Comparison of ENCODE assay signal across 21 cellular contexts in the genomic region with DNA sequence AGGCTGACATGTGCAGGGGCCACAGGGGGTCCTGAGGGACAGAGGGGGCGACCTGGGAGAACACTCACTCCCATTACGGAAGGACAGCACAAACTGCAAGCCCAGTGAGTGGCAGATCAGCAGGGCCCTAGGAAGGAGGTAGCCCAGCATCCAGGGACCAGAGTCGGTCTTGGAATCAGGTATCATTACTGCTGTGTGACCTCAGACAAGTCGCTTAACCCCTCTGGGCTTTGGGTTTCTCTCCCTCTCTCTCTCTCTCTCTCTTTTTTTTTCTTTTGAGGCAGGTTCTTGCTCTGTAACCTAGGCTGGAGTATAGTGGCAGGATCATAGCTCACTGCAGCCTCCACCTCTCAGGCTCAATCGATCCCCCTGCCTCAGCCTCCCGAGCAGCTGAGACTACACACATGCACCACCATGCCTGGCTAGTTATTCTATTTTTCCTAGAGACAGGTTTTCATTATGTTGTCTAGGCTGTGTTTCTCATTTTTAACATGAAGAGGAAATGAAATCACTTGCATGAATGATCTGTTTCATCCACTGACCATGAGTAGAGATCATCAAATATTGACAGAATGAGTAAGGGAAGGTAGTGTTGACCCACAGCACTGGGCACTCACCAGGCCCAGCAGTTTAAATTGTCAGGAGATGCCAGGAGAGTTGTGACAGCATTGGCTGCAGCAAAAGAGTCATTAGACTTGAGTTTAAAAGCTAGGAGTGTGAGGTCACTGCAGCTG. TPM values are rescaled to one million over a fixed set of nuclear protein-coding genes. Genes with fewer than 3 reads are reported as not detected.
DNase-seq lines count a peak whose midpoint lies in the region; ATAC-seq and TF ChIP-seq lines count a peak whose summit lies in the region.
"Had no signal": no experiment of that assay in that cellular context is flagged by ENCODE, and none has a peak within 500 bp of the region (broad histone marks: within the 10 kb centered on the region; RNA-seq: fewer than 3 reads in every experiment).

No MANE protein-coding gene starts in this region.

- H3K4me1 Mint-ChIP-seq in activated naive CD4-positive, alpha-beta T cell treated with anti-CD3 and anti-CD28 coated beads, Interleukin-2, amount 50 U/mL, for 24 hours: peaks cover 23% of the 10 kb centered on the region
- H3K4me1 Mint-ChIP-seq in activated naive CD4-positive, alpha-beta T cell treated with anti-CD3 and anti-CD28 coated beads for 36 hours (ENCODE audit: low read depth): peaks cover 14% of the 10 kb centered on the region
- H3K4me1 Mint-ChIP-seq in type B pancreatic cell (ENCODE audit: unreplicated experiment) (no peaks in the 10 kb centered on the region), osteocyte (ENCODE audit: unreplicated experiment) (no peaks in the 10 kb centered on the region)

- peaks cover 3% of the 10 kb centered on the region; the same call in 1 of the 2 replicates for H3K4me1 ChIP-seq in Panc1 (ENCODE audit: control insufficient read depth, insufficient read depth, low read length)
- H3K4me1 ChIP-seq: HAP-1, uterus had no signal

- DNase-seq in activated naive CD4-positive, alpha-beta T cell treated with anti-CD3 and anti-CD28 coated beads for 36 hours: no peak
- DNase-seq in Panc1 (ENCODE audit: low read depth, low spot score) (peak; percentile 94), kidney tubule cell (ENCODE audit: low spot score) (peak; percentile 92), type B pancreatic cell (ENCODE audit: extremely low spot score, unreplicated experiment) (no peak), osteocyte (ENCODE audit: extremely low spot score, unreplicated experiment) (no peak), hippocampal formation (lab: John Stamatoyannopoulos, UW) (no peak)
- no peak for DNase-seq in stimulated activated naive CD8-positive, alpha-beta T cell treated with anti-CD3 and anti-CD28 coated beads, Interleukin-15, Interleukin-2, amounts not matched to agents 100 U/mL and 50 U/mL, for 24 hours
- DNase-seq: activated CD4-positive, alpha-beta memory T cell treated with anti-CD3 and anti-CD28 coated beads for 36 hours; activated T-cell treated with anti-CD3 and anti-CD28 coated beads, Interleukin-2, amount 50 U/mL, for 72 hours; COR-L47; immature natural killer cell; midbrain; OCI-M1; stimulated activated naive CD4-positive, alpha-beta T cell treated with Interleukin-2 at 50 U/mL for 16 hours; SW 1271; uterus had no signal

- no peak overlapping the region for H3K4me3 Mint-ChIP-seq in activated naive CD4-positive, alpha-beta T cell treated with anti-CD3 and anti-CD28 coated beads, Interleukin-2, amount 50 U/mL, for 24 hours
- H3K4me3 Mint-ChIP-seq in activated naive CD4-positive, alpha-beta T cell treated with anti-CD3 and anti-CD28 coated beads for 36 hours: no peak overlapping the region
- H3K4me3 Mint-ChIP-seq in type B pancreatic cell (no peak overlapping the region), osteocyte (ENCODE audit: unreplicated experiment) (no peak overlapping the region)
- H3K4me3 Mint-ChIP-seq: activated CD4-positive, alpha-beta memory T cell treated with anti-CD3 and anti-CD28 coated beads for 36 hours; activated T-cell treated with anti-CD3 and anti-CD28 coated beads, Interleukin-2, amount 50 U/mL, for 72 hours; immature natural killer cell had no signal

- in situ Hi-C loops in Panc1 (cut with HindIII; ENCODE audit: low pct_unique_long_range_greater_than_20kb, low sequenced_read_pairs): no loop called here

- CTCF ChIA-PET in activated naive CD4-positive, alpha-beta T cell treated with anti-CD3 and anti-CD28 coated beads for 36 hours (lab: Charles Lee): no interaction called here
- CTCF ChIA-PET in Panc1 (lab: Charles Lee): interaction anchor here (0.7 kb wide), 1 partner anchor 127 kb away, joined by 8 read pairs; no protein-coding TSS in a partner anchor

- H3K4me3 ChIP-seq in Panc1 (ENCODE audit: low read depth in 2 of 2, low read length in 2 of 2): no peak overlapping the region
- H3K4me3 ChIP-seq: HAP-1, smooth muscle cell, uterus had no signal

- BruUV-seq in Panc1 (replicated peaks; lab: Mats Ljungman, UMichigan): no TSS peak

- peaks cover 11% of the 10 kb centered on the region for H3K9me3 Mint-ChIP-seq in activated naive CD4-positive, alpha-beta T cell treated with anti-CD3 and anti-CD28 coated beads, Interleukin-2, amount 50 U/mL, for 24 hours
- peaks cover 14% of the 10 kb centered on the region for H3K9me3 Mint-ChIP-seq in activated naive CD4-positive, alpha-beta T cell treated with anti-CD3 and anti-CD28 coated beads for 36 hours
- H3K9me3 Mint-ChIP-seq in type B pancreatic cell (peaks cover 4% of the 10 kb centered on the region), osteocyte (ENCODE audit: unreplicated experiment) (peaks cover 10% of the 10 kb centered on the region)

- no peaks in the 10 kb centered on the region for H3K27me3 Mint-ChIP-seq in activated naive CD4-positive, alpha-beta T cell treated with anti-CD3 and anti-CD28 coated beads, Interleukin-2, amount 50 U/mL, for 24 hours
- no peaks in the 10 kb centered on the region for H3K27me3 Mint-ChIP-seq in activated naive CD4-positive, alpha-beta T cell treated with anti-CD3 and anti-CD28 coated beads for 36 hours (ENCODE audit: low read depth)
- H3K27me3 Mint-ChIP-seq in type B pancreatic cell (peaks cover 19% of the 10 kb centered on the region), osteocyte (ENCODE audit: unreplicated experiment) (no peaks in the 10 kb centered on the region)
- H3K27me3 Mint-ChIP-seq: activated CD4-positive, alpha-beta memory T cell treated with anti-CD3 and anti-CD28 coated beads for 36 hours had no signal

- H3K36me3 Mint-ChIP-seq in activated naive CD4-positive, alpha-beta T cell treated with anti-CD3 and anti-CD28 coated beads, Interleukin-2, amount 50 U/mL, for 24 hours: peaks cover 18% of the 10 kb centered on the region
- H3K36me3 Mint-ChIP-seq in activated naive CD4-positive, alpha-beta T cell treated with anti-CD3 and anti-CD28 coated beads for 36 hours (ENCODE audit: low read depth): peaks cover 27% of the 10 kb centered on the region
- peaks cover 10% of the 10 kb centered on the region for H3K36me3 Mint-ChIP-seq in type B pancreatic cell
- H3K36me3 Mint-ChIP-seq in osteocyte (ENCODE audit: unreplicated experiment): peaks cover 7% of the 10 kb centered on the region

- ATAC-seq in Panc1: peak; percentile 90
- no peak for ATAC-seq in stimulated activated naive CD8-positive, alpha-beta T cell treated with anti-CD3 and anti-CD28 coated beads, Interleukin-15, Interleukin-2, amounts not matched to agents 100 U/mL and 50 U/mL, for 24 hours
- ATAC-seq: activated T-cell treated with anti-CD3 and anti-CD28 coated beads, Interleukin-2, amount 50 U/mL, for 72 hours had no signal

- H3K36me3 ChIP-seq in Panc1 (ENCODE audit: control insufficient read depth, insufficient read depth, low read length): no peaks in the 10 kb centered on the region
- H3K36me3 ChIP-seq: HAP-1, uterus had no signal

- TF ChIP-seq CTCF in Panc1 (IDR thresholded peaks at IDR 0.05) (no peak), type B pancreatic cell (conservative IDR thresholded peaks at IDR 0.05) (no peak), osteocyte (IDR thresholded peaks at IDR 0.05) (no peak)

- no peak overlapping the region for H3K27ac ChIP-seq in Panc1 (ENCODE audit: low read length)
- H3K27ac ChIP-seq: uterus had no signal

- POLR2A ChIA-PET in Panc1 (lab: Charles Lee): no interaction called here

- H3K27me3 ChIP-seq in Panc1 (ENCODE audit: control insufficient read depth, insufficient read depth, low read length): no peaks in the 10 kb centered on the region
- H3K27me3 ChIP-seq: uterus had no signal

- intact Hi-C loops in activated naive CD4-positive, alpha-beta T cell treated with anti-CD3 and anti-CD28 coated beads for 36 hours (cut with micrococcal nuclease): no loop called here
- intact Hi-C loops in Panc1 (cut with micrococcal nuclease; ENCODE audit: unreplicated experiment): no loop called here

- peaks cover 10% of the 10 kb centered on the region; the same call in 1 of the 2 replicates for H3K9me3 ChIP-seq in Panc1 (ENCODE audit: control insufficient read depth, insufficient read depth, low read depth, low read length)
- H3K9me3 ChIP-seq: HAP-1 had no signal

- H3K27ac Mint-ChIP-seq in activated naive CD4-positive, alpha-beta T cell treated with anti-CD3 and anti-CD28 coated beads, Interleukin-2, amount 50 U/mL, for 24 hours: peak overlapping the region; percentile 3
- H3K27ac Mint-ChIP-seq in activated naive CD4-positive, alpha-beta T cell treated with anti-CD3 and anti-CD28 coated beads for 36 hours: no peak overlapping the region
- H3K27ac Mint-ChIP-seq in type B pancreatic cell (peak overlapping the region; percentile 20), osteocyte (ENCODE audit: unreplicated experiment) (no peak overlapping the region)
- H3K27ac Mint-ChIP-seq: activated CD4-positive, alpha-beta memory T cell treated with anti-CD3 and anti-CD28 coated beads for 36 hours; activated T-cell treated with anti-CD3 and anti-CD28 coated beads, Interleukin-2, amount 50 U/mL, for 72 hours had no signal

RNA-seq across cellular contexts. Expression of a gene that starts 49.4 kb away (rescaled TPM):
- total RNA-seq in activated naive CD4-positive, alpha-beta T cell treated with anti-CD3 and anti-CD28 coated beads for 36 hours: 100 to 1,000 TPM; 293 to 307 TPM
- total RNA-seq in Panc1 (2021; ENCODE audit: unreplicated experiment) (237 TPM), type B pancreatic cell (ENCODE audit: low replicate concordance) (74.2 and 124 TPM in 2 replicates), osteocyte (84.4 and 97.0 TPM in 2 replicates)
- 189 TPM for polyA plus RNA-seq in Panc1 (2012; ENCODE audit: insufficient read length)

RNA-seq across cellular contexts. Expression of a gene that starts 55.6 kb away (rescaled TPM):
- under 1 TPM; 0.62 to 0.99 TPM for total RNA-seq in activated naive CD4-positive, alpha-beta T cell treated with anti-CD3 and anti-CD28 coated beads for 36 hours
- 2.7 TPM for total RNA-seq in Panc1 (2021; ENCODE audit: unreplicated experiment)
- 4.1 TPM for polyA plus RNA-seq in Panc1 (2012; ENCODE audit: insufficient read length)
- total RNA-seq in type B pancreatic cell (ENCODE audit: low replicate concordance): 0.19 TPM in 1 of 2 replicates, not detected in the other
- total RNA-seq in osteocyte: not detected in 2 replicates
- total RNA-seq: cerebellum, frontal cortex, smooth muscle cell, uterus had no signal
- polyA plus RNA-seq: immature natural killer cell, smooth muscle cell had no signal

Comparison
In these comparisons a context has a peak if more than half of its experiments do, and no peak if none do; other contexts are left out.
1. H3K27ac Mint-ChIP-seq: peak in activated naive CD4-positive, alpha-beta T cell treated with anti-CD3 and anti-CD28 coated beads, Interleukin-2, amount 50 U/mL, for 24 hours (single experiment) and type B pancreatic cell (single experiment); none in activated naive CD4-positive, alpha-beta T cell treated with anti-CD3 and anti-CD28 coated beads for 36 hours (single experiment) and osteocyte (single experiment).
2. DNase-seq: peak in Panc1 (single experiment) and kidney tubule cell (single experiment); none in activated naive CD4-positive, alpha-beta T cell treated with anti-CD3 and anti-CD28 coated beads for 36 hours (single experiment), type B pancreatic cell (single experiment), stimulated activated naive CD8-positive, alpha-beta T cell treated with anti-CD3 and anti-CD28 coated beads, Interleukin-15, Interleukin-2, amounts not matched to agents 100 U/mL and 50 U/mL, for 24 hours (single experiment), osteocyte (single experiment) and hippocampal formation (0 of 2).